Comparison of ENCODE assay signal across 9 cellular contexts in the genomic region with DNA sequence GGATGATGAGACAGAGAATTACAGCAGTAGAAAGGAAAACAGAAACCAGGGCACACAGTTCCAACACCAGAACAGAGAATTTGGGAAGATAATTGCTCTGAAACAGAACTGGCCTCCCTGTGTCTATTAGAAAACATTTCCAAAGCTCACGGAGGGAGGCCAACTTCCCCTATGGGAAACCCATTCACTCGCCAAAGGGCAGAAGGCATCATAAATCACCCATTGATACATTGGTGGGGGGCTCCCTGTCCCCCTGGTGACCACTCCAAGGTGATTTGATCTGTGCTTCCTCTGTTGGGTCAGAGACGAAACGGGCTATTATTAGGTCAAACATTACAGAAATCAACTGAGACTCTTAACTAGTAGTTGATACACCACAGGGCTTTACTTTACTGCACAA. TPM values are rescaled to one million over a fixed set of nuclear protein-coding genes. Genes with fewer than 3 reads are reported as not detected.
DNase-seq lines count a peak whose midpoint lies in the region; ATAC-seq, FAIRE-seq and TF ChIP-seq lines count a peak whose summit lies in the region.
"Had no signal": no experiment of that assay in that cellular context is flagged by ENCODE, and none has a peak within 500 bp of the region (broad histone marks: within the 10 kb centered on the region; RNA-seq: fewer than 3 reads in every experiment).

No MANE protein-coding gene starts in this region.

- H3K4me3 ChIP-seq in Caco-2 (ENCODE audit: low read depth, low read length), result no peak overlapping the region; the same call in none of the 2 replicates
- peak overlapping the region in 3 of 4 donors; percentile 13 to 76 (median 69) for H3K4me3 ChIP-seq in Peyer's patch
- H3K4me3 ChIP-seq in H1 (ENCODE audit: extremely low read depth in 1 of 4, insufficient read depth in 2 of 4, low read depth in 3 of 4, low read length in 4 of 4), result peak overlapping the region in 2 of 4 experiments; percentile 68 to 82; a peak in 3 of 8 replicates
- H3K4me3 ChIP-seq in osteoblast (ENCODE audit: insufficient read depth, low read length), result peak overlapping the region; percentile 24

- H3K23ac ChIP-seq in H1 (ENCODE audit: insufficient read length), result no peak overlapping the region

- no peaks in the 10 kb centered on the region for H3K27me3 Mint-ChIP-seq in Caco-2 (ENCODE audit: insufficient read depth, unreplicated experiment)

- no peaks in the 10 kb centered on the region for H3K9me3 Mint-ChIP-seq in Caco-2 (ENCODE audit: unreplicated experiment)

- CTCF ChIA-PET in Caco-2 (lab: Charles Lee), result no interaction called here
- CTCF ChIA-PET in H1 (lab: Charles Lee; ENCODE audit: partially characterized antibody), result interaction anchor here (0.7 to 1.3 kb wide), 3 partner anchors 42 to 1043 kb away, joined by 3 to 5 read pairs (median 3); no protein-coding TSS in a partner anchor

- no peak overlapping the region for H2BK15ac ChIP-seq in H1 (ENCODE audit: low read length)

- WGBS in H1 (ENCODE audit: extremely low coverage in 1 of 2, insufficient coverage in 1 of 2, insufficient read length in 1 of 2, insufficient replicate concordance in 2 of 2, low coverage in 1 of 2, low lambda C conversion rate in 2 of 2, missing lambda C conversion rate in 1 of 2), 2 experiments, result 52% methylated on average over 4 of the region's 4 CpGs; no CpG with 5 or more reads in 1 of the 2 experiments

- no peak for ATAC-seq in HG03095 (IDR thresholded peaks at IDR 0.05; ENCODE audit: unreplicated experiment)

- DNase-seq in Caco-2, result no peak
- DNase-seq in Peyer's patch, result no peak
- DNase-seq in H1 (ENCODE audit: low read depth in 1 of 2, low spot score in 2 of 2), result no peak
- DNase-seq in osteoblast (ENCODE audit: insufficient read length, low spot score, missing footprints), result no peak
- no peak for DNase-seq in SK-N-DZ (ENCODE audit: low spot score)
- DNase-seq in DMS114 treated with DMSO at 0.1 percent for 48 hours (lab: John Stamatoyannopoulos, UW; ENCODE audit: unreplicated experiment), result no peak
- no peak for DNase-seq in GOT3 (lab: John Stamatoyannopoulos, UW)
- DNase-seq: NK-92 treated with Interleukin-12 subunit alpha and Interleukin-12 subunit beta, amount 100 ng/mL, for 24 hours had no signal

- H3K9me3 ChIP-seq in Caco-2 (no peaks in the 10 kb centered on the region), Peyer's patch (no peaks in the 10 kb centered on the region), H1 (ENCODE audit: insufficient read depth in 2 of 2, low read depth in 1 of 2, low read length in 1 of 2) (no peaks in the 10 kb centered on the region), osteoblast (ENCODE audit: low read depth, low read length) (no peaks in the 10 kb centered on the region)

- H4K91ac ChIP-seq in H1 (replicated peaks; ENCODE audit: insufficient read length, low read length), result no peak overlapping the region

- H3K9ac ChIP-seq in H1 (replicated peaks in 1 of 4; ENCODE audit: extremely low read depth in 1 of 4, low read depth in 3 of 4, low read length in 3 of 4), result no peak overlapping the region; a peak in 1 of 7 replicates

- no peaks in the 10 kb centered on the region for H3K4me1 Mint-ChIP-seq in Caco-2 (ENCODE audit: low read depth, unreplicated experiment)

- H4K5ac ChIP-seq in H1 (ENCODE audit: insufficient read length, low read depth, low read length), result no peak overlapping the region

- POLR2A ChIA-PET in Caco-2 (lab: Charles Lee) (no interaction called here), H1 (lab: Charles Lee; ENCODE audit: partially characterized antibody) (no interaction called here)

- no peak overlapping the region for H2BK5ac ChIP-seq in H1 (ENCODE audit: low read depth, low read length)

- no peak overlapping the region for H3K56ac ChIP-seq in H1 (replicated peaks; ENCODE audit: insufficient read length, low read depth, low read length)

- H3K36me3 Mint-ChIP-seq in Caco-2 (ENCODE audit: insufficient read depth, unreplicated experiment), result peaks cover 68% of the 10 kb centered on the region

- H3K27me3 ChIP-seq in Caco-2 (replicated peaks; ENCODE audit: control insufficient read depth, insufficient read depth, low read length), result no peaks in the 10 kb centered on the region
- no peaks in the 10 kb centered on the region for H3K27me3 ChIP-seq in Peyer's patch
- peaks cover 0 to 5% (median under 1%) of the 10 kb centered on the region in 4 experiments; a peak in 3 of 7 replicates for H3K27me3 ChIP-seq in H1 (replicated peaks in 1 of 4; ENCODE audit: control insufficient read depth in 3 of 4, extremely low read depth in 1 of 4, insufficient read depth in 3 of 4, low read length in 3 of 4)
- H3K27me3 ChIP-seq in osteoblast (ENCODE audit: insufficient read depth, low read length), result peaks cover 4% of the 10 kb centered on the region

- no peak overlapping the region for H4K8ac ChIP-seq in H1 (ENCODE audit: extremely low read depth, insufficient read depth, low read length)

- H3K18ac ChIP-seq in H1 (ENCODE audit: extremely low read depth, low read length), result no peak overlapping the region

- H3K14ac ChIP-seq in H1 (ENCODE audit: insufficient read length), result no peak overlapping the region

- peaks cover 22% of the 10 kb centered on the region for H3K23me2 ChIP-seq in H1 (ENCODE audit: low read depth, low read length)

- no peak overlapping the region for H3K27ac Mint-ChIP-seq in Caco-2 (ENCODE audit: unreplicated experiment)

- intact Hi-C loops in Caco-2 (cut with micrococcal nuclease; ENCODE audit: unreplicated experiment), result loop anchor here (5.0 kb wide), 1 partner anchor 46 kb away; no protein-coding TSS in a partner anchor

- peaks cover 6 to 15% of the 10 kb centered on the region in 2 experiments for H4K20me1 ChIP-seq in H1 (replicated peaks in 1 of 2; ENCODE audit: control insufficient read depth in 1 of 2, insufficient read depth in 2 of 2, low read length in 2 of 2)
- H4K20me1 ChIP-seq in osteoblast (ENCODE audit: insufficient read depth, low read length), result peaks cover 28% of the 10 kb centered on the region

- H3K79me2 ChIP-seq in H1 (ENCODE audit: control insufficient read depth in 1 of 2, insufficient read depth in 2 of 2, low read length in 2 of 2), result peaks cover 0 to 48% of the 10 kb centered on the region in 2 experiments; a peak in 3 of 4 replicates
- peaks cover 55% of the 10 kb centered on the region for H3K79me2 ChIP-seq in osteoblast (ENCODE audit: insufficient read depth, low read length)

- H2BK20ac ChIP-seq in H1 (ENCODE audit: low read length), result no peak overlapping the region

- H2BK120ac ChIP-seq in H1 (replicated peaks; ENCODE audit: low read depth, low read length), result no peak overlapping the region

- H3K27ac ChIP-seq in Peyer's patch, result peak overlapping the region; percentile 75 to 94 (median 86)
- no peak overlapping the region for H3K27ac ChIP-seq in H1 (ENCODE audit: low read depth, low read length)
- H3K27ac ChIP-seq in osteoblast (ENCODE audit: low read depth, low read length), result no peak overlapping the region

- no peak for TF ChIP-seq EP300 in H1 (IDR thresholded peaks at IDR 0.05; ENCODE audit: borderline replicate concordance in 1 of 2, low read depth in 2 of 2, low read length in 2 of 2)

- H2AFZ ChIP-seq in H1 (ENCODE audit: low read length), result no peak overlapping the region
- H2AFZ ChIP-seq in osteoblast (ENCODE audit: low read length), result no peak overlapping the region

- H3K36me3 ChIP-seq in Caco-2 (ENCODE audit: control insufficient read depth, insufficient read depth, low read length) (no peaks in the 10 kb centered on the region; the same call in 1 of the 2 replicates), Peyer's patch (no peaks in the 10 kb centered on the region), H1 (ENCODE audit: control insufficient read depth in 2 of 4, insufficient read depth in 4 of 4, low read length in 3 of 4) (no peaks in the 10 kb centered on the region), osteoblast (ENCODE audit: insufficient read depth, low read length) (no peaks in the 10 kb centered on the region)

- no peak overlapping the region for H2AK5ac ChIP-seq in H1 (ENCODE audit: low read depth, low read length)

- no peak for TF ChIP-seq CTCF in Caco-2 (IDR thresholded peaks at IDR 0.05; ENCODE audit: insufficient read depth in 1 of 2, low read depth in 1 of 2, low read length in 1 of 2, severe bottlenecking in 1 of 2, unreplicated experiment in 1 of 2)
- TF ChIP-seq CTCF in Peyer's patch (IDR thresholded peaks at IDR 0.05), result no peak
- no peak for TF ChIP-seq CTCF in H1 (IDR thresholded peaks at IDR 0.05; ENCODE audit: control extremely low read depth in 1 of 3, insufficient read depth in 1 of 3, low read depth in 1 of 3, low read length in 3 of 3)
- TF ChIP-seq CTCF in osteoblast (IDR thresholded peaks at IDR 0.05; ENCODE audit: extremely low read depth, low read depth, low read length), result no peak

- BruUV-seq in Caco-2 (replicated peaks; lab: Mats Ljungman, UMichigan), result no TSS peak

- TF ChIP-seq POLR2A in Peyer's patch (IDR thresholded peaks at IDR 0.05) (no peak), H1 (IDR thresholded peaks at IDR 0.05; ENCODE audit: control extremely low read depth in 1 of 2, low read depth in 2 of 2, low read length in 2 of 2) (no peak)

- no peak overlapping the region for H3K4ac ChIP-seq in H1 (replicated peaks; ENCODE audit: insufficient read length, low read depth, low read length)

- no peak for FAIRE-seq in H1 (lab: Jason Lieb, UNC)

- no peak overlapping the region for H2BK12ac ChIP-seq in H1 (ENCODE audit: low read depth, low read length)

- H3K4me1 ChIP-seq in Caco-2 (peaks cover 6% of the 10 kb centered on the region), Peyer's patch (peaks cover 0 to 16% (median 5%) of the 10 kb centered on the region in 4 donors), H1 (replicated peaks in 1 of 4; ENCODE audit: control insufficient read depth in 3 of 4, insufficient read depth in 4 of 4, low read length in 3 of 4) (peaks cover 0 to 16% (median 7%) of the 10 kb centered on the region in 4 experiments; a peak in 6 of 7 replicates), osteoblast (ENCODE audit: insufficient read depth, low read length) (peaks cover 14% of the 10 kb centered on the region)

- peaks cover 3% of the 10 kb centered on the region for H3K79me1 ChIP-seq in H1 (ENCODE audit: low read depth, low read length)

- H3K4me3 Mint-ChIP-seq in Caco-2 (ENCODE audit: unreplicated experiment), result peak overlapping the region; percentile 95

- H3K4me2 ChIP-seq in H1 (ENCODE audit: insufficient read depth in 1 of 2, low read depth in 2 of 2, low read length in 2 of 2) (peak overlapping the region; percentile 93 to 95), osteoblast (ENCODE audit: insufficient read depth, low read length) (peak overlapping the region; percentile 90)

- TF ChIP-seq RAD21 in H1 (IDR thresholded peaks at IDR 0.05 in 1 of 2, conservative IDR thresholded peaks at IDR 0.05 in 1 of 2; ENCODE audit: low read depth in 2 of 2, low read length in 2 of 2), result no peak

RNA-seq across cellular contexts. Expression of a gene that starts 3.8 kb away (rescaled TPM):
- 76.0 and 81.2 TPM in 2 replicates for total RNA-seq in Caco-2 (2022)
- 10 to 100 TPM in 1 of 4 donors, 1 to 10 TPM in 3; 4.5 to 23.9 (median 5.9) TPM for total RNA-seq in Peyer's patch
- total RNA-seq in H1 (2021; fragmentation: NEBNext Ultra II Directional; extraction: Animal tissue kit (Norgen Biotek cat#: 25700)), result 15.9 and 16.9 TPM in 2 replicates
- 7.0 and 7.7 TPM in 2 replicates for polyA plus RNA-seq in H1 (2011; rRNA removed)
- 10.0 TPM for polyA plus RNA-seq in H1 (2011; cell fraction: cytosol; rRNA removed)
- polyA plus RNA-seq in H1 (2011; cell fraction: nucleus; rRNA removed), result 7.0 TPM
- 11.6 to 14.4 TPM (median 12.9 TPM) in 4 replicates for polyA plus RNA-seq in H1 (2012, experiment 1 of 2)
- 7.3 TPM for polyA plus RNA-seq in H1 (2012, experiment 2 of 2)
- polyA plus RNA-seq in H1 (2013, experiment 1 of 2), result 7.6 TPM
- 7.8 TPM for polyA plus RNA-seq in H1 (2013, experiment 2 of 2)
- polyA minus RNA-seq in H1 (2011; rRNA and poly(A)+ RNA removed), result 8.1 and 8.3 TPM in 2 replicates
- 11.0 TPM for polyA minus RNA-seq in H1 (2011; cell fraction: cytosol; rRNA and poly(A)+ RNA removed)
- 12.7 TPM for polyA minus RNA-seq in H1 (2011; cell fraction: nucleus; rRNA and poly(A)+ RNA removed)
- total RNA-seq in osteoblast, result 133 and 145 TPM in 2 replicates
- polyA plus RNA-seq in SK-N-DZ (2014; cell fraction: cytosol; rRNA removed), result 4.3 and 4.4 TPM in 2 replicates
- polyA plus RNA-seq in SK-N-DZ (2014; cell fraction: nucleus; rRNA removed), result 3.7 and 3.9 TPM in 2 replicates

Comparison
In these comparisons a context has a peak if more than half of its experiments do, and no peak if none do; other contexts are left out.
1. H3K27ac ChIP-seq: peak in Peyer's patch (4 of 4); none in H1 (single experiment) and osteoblast (single experiment).